8 cellular contexts compared by ENCODE assay signal in genomic region chr21:26845066-26845749, GRCh38. TPM values are rescaled to one million over a fixed set of nuclear protein-coding genes. Genes with fewer than 3 reads are reported as not detected.
A peak's percentile ranks its signal among the peaks of the same experiment; 100 is the strongest.
DNase-seq lines count a peak whose midpoint lies in the region; ATAC-seq and TF ChIP-seq lines count a peak whose summit lies in the region.

TSS of gene ADAMTS1 (minus strand) at chr21:26845409. CDS start at chr21:26844954, 455 bp downstream.

- H3K4me2 ChIP-seq in BLaER1: peak within 1 kb of the TSS; percentile 83

- H3K9me3 ChIP-seq in BLaER1 (peaks cover 52% of the 10 kb centered on the region), HUES48 (ENCODE audit: control insufficient read depth, insufficient read depth, low read length) (no peaks in the 10 kb centered on the region), WERI-Rb-1 (ENCODE audit: severe bottlenecking) (peaks cover 27% of the 10 kb centered on the region), esophagus (ENCODE audit: control insufficient read depth in 2 of 2, insufficient read depth in 1 of 2, low read depth in 1 of 2, low read length in 1 of 2) (no peaks in the 10 kb centered on the region)

- ATAC-seq in HG02840 (IDR thresholded peaks at IDR 0.05; ENCODE audit: low FRiP score, unreplicated experiment): no peak

- peak within 1 kb of the TSS; percentile 74 for H3K9ac ChIP-seq in BLaER1
- H3K9ac ChIP-seq in HUES48 (ENCODE audit: low read depth, low read length): peak within 1 kb of the TSS; percentile 86

- H3K36me3 ChIP-seq in BLaER1 (peaks cover 16% of the 10 kb centered on the region), HUES48 (ENCODE audit: control insufficient read depth, insufficient read depth, low read length) (peaks cover 22% of the 10 kb centered on the region), WERI-Rb-1 (no peaks in the 10 kb centered on the region), esophagus (ENCODE audit: control insufficient read depth in 2 of 2, insufficient read depth in 2 of 2, low read length in 1 of 2) (peaks cover 0 to 6% of the 10 kb centered on the region in 2 donors)

- H3K27me3 ChIP-seq in BLaER1 (no peaks in the 10 kb centered on the region), HUES48 (ENCODE audit: control insufficient read depth, insufficient read depth, low read length) (peaks cover 37% of the 10 kb centered on the region), WERI-Rb-1 (ENCODE audit: insufficient read depth, low read depth, severe bottlenecking) (peaks cover 90% of the 10 kb centered on the region), esophagus (ENCODE audit: control insufficient read depth in 1 of 2, insufficient read depth in 2 of 2, low read length in 2 of 2) (no peaks in the 10 kb centered on the region)

- DNase-seq in WERI-Rb-1: no peak
- DNase-seq in mesenteric fat pad (ENCODE audit: low spot score): peak; percentile 97
- DNase-seq in NCI-H1436 treated with DMSO at 0.1 percent for 48 hours (lab: John Stamatoyannopoulos, UW): no peak

- H3K4me3 ChIP-seq in BLaER1 (peak within 1 kb of the TSS; percentile 73), HUES48 (ENCODE audit: low read depth, low read length) (peak within 1 kb of the TSS; percentile 74), WERI-Rb-1 (ENCODE audit: low read depth, low read length) (peak within 1 kb of the TSS; percentile 5), esophagus (ENCODE audit: low read depth in 1 of 2, low read length in 2 of 2) (peak within 1 kb of the TSS; percentile 56 to 63)

- H3K27ac ChIP-seq in BLaER1 (peak within 1 kb of the TSS; percentile 78), HUES48 (ENCODE audit: low read depth, low read length) (peak within 1 kb of the TSS; percentile 74), WERI-Rb-1 (no peak within 1 kb of the TSS), esophagus (ENCODE audit: low read depth in 2 of 2, low read length in 1 of 2) (peak within 1 kb of the TSS; percentile 82 to 94), temporal lobe (ENCODE audit: low read depth, low read length) (peak within 1 kb of the TSS; percentile 98)

- WGBS in esophagus, 2 donors: 1 to 2% methylated on average over 46 to 54 of the region's 54 CpGs

- peak; percentile 37 for TF ChIP-seq CTCF in WERI-Rb-1 (IDR thresholded peaks at IDR 0.05; ENCODE audit: low read depth, low read length)

- peaks cover 22% of the 10 kb centered on the region for H3K4me1 ChIP-seq in BLaER1
- H3K4me1 ChIP-seq in HUES48 (ENCODE audit: control insufficient read depth, insufficient read depth, low read length): peaks cover 26% of the 10 kb centered on the region
- H3K4me1 ChIP-seq in esophagus (ENCODE audit: control insufficient read depth in 2 of 2, insufficient read depth in 2 of 2, low read length in 1 of 2): peaks cover 3 to 5% of the 10 kb centered on the region in 2 donors

- H4K20me1 ChIP-seq in BLaER1: no peaks in the 10 kb centered on the region

RNA-seq across cellular contexts. Expression of gene ADAMTS1, which starts in this region (rescaled TPM):
- polyA plus RNA-seq in esophagus: 10 to 100 TPM in 1 of 2 donors, 1 to 10 TPM in 1; 5.2 to 10.2 TPM
- total RNA-seq in mesenteric fat pad (480 TPM), temporal lobe (7.1 TPM)

Comparison
In these comparisons a context has a peak if more than half of its experiments do, and no peak if none do; other contexts are left out.
1. RNA of gene ADAMTS1 (total RNA-seq): 480 TPM in mesenteric fat pad (single experiment); 7.1 TPM in temporal lobe (single experiment); every median in the first group is over 10 times any median in the second.
2. H3K4me3 ChIP-seq: peak in every context shown above with its lines; median percentile 74 in HUES48; 73 in BLaER1; 60 in esophagus; 5 in WERI-Rb-1.